12 cellular contexts compared by ENCODE assay signal in genomic region chr11:57407941-57408475, GRCh38. TPM values are rescaled to one million over a fixed set of nuclear protein-coding genes. Genes with fewer than 3 reads are reported as not detected.
"Had no signal": no experiment of that assay in that cellular context is flagged by ENCODE, and none has a peak within 500 bp of the region (broad histone marks: within the 10 kb centered on the region; RNA-seq: fewer than 3 reads in every experiment).

No MANE protein-coding gene starts in this region.

- ATAC-seq: T-cell had no signal

- H3K4me3 Mint-ChIP-seq: T-cell had no signal

- H3K9me3 ChIP-seq: tibial nerve had no signal

- H3K9me3 Mint-ChIP-seq: T-cell had no signal

- H3K27me3 Mint-ChIP-seq: T-cell had no signal

- H3K4me3 ChIP-seq: SK-N-MC, tibial nerve had no signal

- H3K27me3 ChIP-seq: tibial nerve had no signal

- H3K27ac Mint-ChIP-seq: T-cell had no signal

- DNase-seq: effector CD4-positive, alpha-beta T cell; kidney; stimulated activated CD4-positive, alpha-beta T cell treated with anti-CD3 and anti-CD28 coated beads, Interleukin-4, amount 100 ng/mL, for 24 hours; T-cell; T1000 had no signal

- H3K27ac ChIP-seq: SK-N-MC had no signal

RNA-seq across cellular contexts. Expression of gene PRG2, which starts 17.6 kb away (rescaled TPM):
- total RNA-seq: astrocyte, fibroblast of lung, frontal cortex, osteoblast had no signal

RNA-seq across cellular contexts. Expression of gene PRG3, which starts 27.1 kb away (rescaled TPM):
- total RNA-seq: astrocyte, fibroblast of lung, frontal cortex, kidney, lower leg skin, osteoblast, T-cell, tibial nerve had no signal
